ENCODE assay signal across 1 cellular context in genomic region chr1:58881471-58881994, GRCh38.
TF ChIP-seq lines count a peak whose summit lies in the region.

No MANE protein-coding gene starts in this region.

TF ChIP-seq in K562, 482 proteins besides CTCF, POLR2A, EP300 and RAD21 (continued from another document and continues in another):
- TF ChIP-seq PPARD (CRISPR knock-in tag; IDR thresholded peaks at IDR 0.05): no peak
- TF ChIP-seq PBX2 (CRISPR knock-in tag; IDR thresholded peaks at IDR 0.05; ENCODE audit: low read depth): no peak
- peak; percentile 44 for TF ChIP-seq PBX2 (tag; conservative IDR thresholded peaks at IDR 0.05; ENCODE audit: low read depth)
- no peak for TF ChIP-seq TFAM (CRISPR knock-in tag; conservative IDR thresholded peaks at IDR 0.05)
- no peak for TF ChIP-seq ZNF695 (CRISPR knock-in tag; IDR thresholded peaks at IDR 0.05)
- 0 out of 2 replicates have a peak, but pooled peaks have one; percentile 22 for TF ChIP-seq HNRNPL (IDR thresholded peaks at IDR 0.05; ENCODE audit: low read depth, low read length)
- TF ChIP-seq TCF3 (CRISPR knock-in tag; IDR thresholded peaks at IDR 0.05): peak; percentile 74
- TF ChIP-seq ZNF444 (CRISPR knock-in tag; IDR thresholded peaks at IDR 0.05): no peak
- no peak for TF ChIP-seq GTF2F1 (IDR thresholded peaks at IDR 0.05; ENCODE audit: low read depth, low read length)
- no peak for TF ChIP-seq LARP7 (IDR thresholded peaks at IDR 0.05)
- no peak for TF ChIP-seq ZNF407 (IDR thresholded peaks at IDR 0.05; ENCODE audit: low read depth)
- no peak for TF ChIP-seq ZNF280A (IDR thresholded peaks at IDR 0.05; ENCODE audit: low read depth, partially characterized antibody)
- TF ChIP-seq ARID1B (IDR thresholded peaks at IDR 0.05): peak; percentile 91
- TF ChIP-seq KDM2B (CRISPR knock-in tag; IDR thresholded peaks at IDR 0.05): no peak
- no peak for TF ChIP-seq KLF16 (IDR thresholded peaks at IDR 0.05)
- TF ChIP-seq CBFA2T3 (IDR thresholded peaks at IDR 0.05): peak; percentile 88
- TF ChIP-seq ETV5 (CRISPR knock-in tag; IDR thresholded peaks at IDR 0.05; ENCODE audit: low read depth): peak; percentile 36; the same call in 1 of the 2 replicates
- TF ChIP-seq ATF6 (CRISPR knock-in tag; IDR thresholded peaks at IDR 0.05): no peak
- TF ChIP-seq POLR3G (IDR thresholded peaks at IDR 0.05; ENCODE audit: extremely low read depth, insufficient read length, insufficient replicate concordance): no peak
- no peak for TF ChIP-seq TCF7 (IDR thresholded peaks at IDR 0.05; ENCODE audit: borderline replicate concordance)
- no peak for TF ChIP-seq ESRRB (CRISPR knock-in tag; IDR thresholded peaks at IDR 0.05; ENCODE audit: borderline replicate concordance)
- no peak for TF ChIP-seq GTF2E2 (tag; IDR thresholded peaks at IDR 0.05)
- peak in 1 of 2 experiments; percentile 41; a peak in 1 of 4 replicates for TF ChIP-seq FOXK2 (conservative IDR thresholded peaks at IDR 0.05 in 1 of 2, IDR thresholded peaks at IDR 0.05 in 1 of 2; ENCODE audit: low read depth in 2 of 2)
- no peak for TF ChIP-seq BMI1 (IDR thresholded peaks at IDR 0.05; ENCODE audit: low read length)
- no peak for TF ChIP-seq TRIM25 (IDR thresholded peaks at IDR 0.05; ENCODE audit: borderline replicate concordance)
- TF ChIP-seq ZNF121 (CRISPR knock-in tag; conservative IDR thresholded peaks at IDR 0.05): no peak
- peak; percentile 72; the same call in 1 of the 2 replicates for TF ChIP-seq ZKSCAN1 (IDR thresholded peaks at IDR 0.05; ENCODE audit: low read depth, low read length)
- no peak for TF ChIP-seq SP2 (IDR thresholded peaks at IDR 0.05; ENCODE audit: extremely low read depth, low read depth, low read length, poor library complexity, severe bottlenecking)
- TF ChIP-seq ELK1 (CRISPR knock-in tag; IDR thresholded peaks at IDR 0.05): no peak
- no peak for TF ChIP-seq HIVEP1 (CRISPR knock-in tag; IDR thresholded peaks at IDR 0.05)
- TF ChIP-seq KLF1 (tag; IDR thresholded peaks at IDR 0.05): 0 out of 2 replicates have a peak, but pooled peaks have one; percentile 23
- TF ChIP-seq BRCA1 (IDR thresholded peaks at IDR 0.05): no peak
- TF ChIP-seq BRCA1 (CRISPR knock-in tag; IDR thresholded peaks at IDR 0.05): no peak
- no peak for TF ChIP-seq ZNF586 (CRISPR knock-in tag; conservative IDR thresholded peaks at IDR 0.05)
- TF ChIP-seq FOXM1 (IDR thresholded peaks at IDR 0.05; ENCODE audit: low read depth): no peak
- TF ChIP-seq FOXM1 (CRISPR knock-in tag; IDR thresholded peaks at IDR 0.05; ENCODE audit: low read depth): no peak
- peak; percentile 68 for TF ChIP-seq CXXC5 (CRISPR knock-in tag; IDR thresholded peaks at IDR 0.05)
- TF ChIP-seq DLX4 (CRISPR knock-in tag; IDR thresholded peaks at IDR 0.05): no peak
- no peak for TF ChIP-seq XRCC4 (IDR thresholded peaks at IDR 0.05; ENCODE audit: extremely low read depth, insufficient read depth, insufficient read length)
- TF ChIP-seq FOXK1 (CRISPR knock-in tag; IDR thresholded peaks at IDR 0.05; ENCODE audit: borderline replicate concordance): no peak
- TF ChIP-seq MAZ (CRISPR knock-in tag; conservative IDR thresholded peaks at IDR 0.05 in 1 of 2, IDR thresholded peaks at IDR 0.05 in 1 of 2): peak in 1 of 2 experiments; percentile 65; a peak in 2 of 4 replicates
- TF ChIP-seq ZBTB49 (CRISPR knock-in tag; IDR thresholded peaks at IDR 0.05; ENCODE audit: borderline replicate concordance): no peak
- TF ChIP-seq SMARCB1 (IDR thresholded peaks at IDR 0.05; ENCODE audit: insufficient read length, low read depth): no peak
